Comparison of ENCODE assay signal across 39 cellular contexts in the genomic region with DNA sequence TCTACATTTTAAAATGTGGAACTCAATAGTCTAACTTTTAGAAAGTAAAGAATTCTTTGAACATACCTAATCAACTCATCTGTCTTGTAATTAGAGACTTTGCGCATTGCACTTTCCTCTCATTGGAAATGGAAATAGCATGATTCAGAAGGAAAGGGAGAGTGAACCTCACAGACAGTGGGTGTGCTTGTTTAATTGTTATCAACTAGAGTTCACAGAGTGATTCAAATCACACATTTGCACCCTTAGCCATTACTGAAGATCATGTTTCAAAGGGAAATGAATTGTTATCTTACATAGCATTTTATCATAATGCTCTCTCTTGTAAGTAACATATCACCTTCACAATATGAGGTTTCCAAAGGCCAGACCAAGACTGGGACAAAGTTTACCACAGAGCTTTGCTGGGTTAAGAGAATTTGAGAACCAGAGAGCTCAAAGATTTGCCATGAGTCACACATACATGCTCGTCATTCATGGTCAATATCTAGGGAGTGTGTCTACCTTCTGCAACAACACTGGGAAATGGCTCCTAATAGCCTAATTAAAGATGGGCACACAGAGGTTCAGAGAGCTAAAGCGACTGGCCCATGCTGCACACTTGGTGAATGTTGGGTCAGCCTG. TPM values are rescaled to one million over a fixed set of nuclear protein-coding genes. Genes with fewer than 3 reads are reported as not detected.
DNase-seq lines count a peak whose midpoint lies in the region; ATAC-seq, FAIRE-seq and TF ChIP-seq lines count a peak whose summit lies in the region.
"Had no signal": no experiment of that assay in that cellular context is flagged by ENCODE, and none has a peak within 500 bp of the region (broad histone marks: within the 10 kb centered on the region; RNA-seq: fewer than 3 reads in every experiment).

No MANE protein-coding gene starts in this region.

- no peaks in the 10 kb centered on the region for H4K20me1 ChIP-seq in IMR-90 (ENCODE audit: insufficient read depth, low read length)

- H3K56ac ChIP-seq in IMR-90 (ENCODE audit: extremely low read depth, insufficient read depth, low read length): no peak overlapping the region

- no peak overlapping the region for H2BK5ac ChIP-seq in IMR-90 (ENCODE audit: low read depth, low read length, poor library complexity, severe bottlenecking)

- H2AK5ac ChIP-seq in IMR-90 (ENCODE audit: low read depth, low read length): no peak overlapping the region

- no peak overlapping the region for H3K9ac ChIP-seq in IMR-90 (ENCODE audit: low read depth, low read length)

- ATAC-seq in IMR-90 (ENCODE audit: low read depth) (no peak), GM19395 (IDR thresholded peaks at IDR 0.05; ENCODE audit: unreplicated experiment) (no peak)
- ATAC-seq: A549; activated CD8-positive, alpha-beta memory T cell treated with anti-CD3 and anti-CD28 coated beads, Interleukin-2, amount 10 ng/mL, durations not matched to agents 7 days and 5 days; gastrocnemius medialis; left cardiac atrium; mucosa of descending colon; natural killer cell; stimulated activated naive B cell treated with anti-CD40 and anti-IgM and Interleukin-4, amounts not matched to agents 10 μg/mL and 1 μg/mL and 100 μg/mL, for 72 hours had no signal

- H3K4me3 ChIP-seq in IMR-90 (ENCODE audit: insufficient read depth, low read depth, low read length) (no peak overlapping the region), epithelial cell of esophagus (ENCODE audit: low read length) (no peak overlapping the region), small intestine (ENCODE audit: low read depth in 1 of 2, low read length in 2 of 2) (no peak overlapping the region)
- H3K4me3 ChIP-seq: A549, esophagus squamous epithelium, gastrocnemius medialis, lung, mucosa of descending colon, prostate gland, testis had no signal

- no peak for DNase-seq in activated T-cell treated with anti-CD3 and anti-CD28 coated beads, Interleukin-2, amount 50 U/mL, for 24 hours
- no peak for DNase-seq in activated T-cell treated with anti-CD3 and anti-CD28 coated beads, Interleukin-2, amount 50 U/mL, for 48 hours
- peak; percentile 44 for DNase-seq in IMR-90
- peak; percentile 39 for DNase-seq in epithelial cell of esophagus (ENCODE audit: low read depth)
- peak; percentile 81 for DNase-seq in small intestine
- no peak for DNase-seq in activated gamma-delta T cell treated with Interleukin-2 at 50 U/mL for 16 hours
- no peak for DNase-seq in hippocampal formation (lab: John Stamatoyannopoulos, UW)
- DNase-seq: activated CD4-positive, alpha-beta T cell treated with anti-CD3 and anti-CD28 coated beads, Interleukin-2, amount 50 U/mL, for 1 hour; activated CD8-positive, alpha-beta memory T cell treated with anti-CD3 and anti-CD28 coated beads, Interleukin-2, amount 10 ng/mL, durations not matched to agents 7 days and 5 days; activated naive CD8-positive, alpha-beta T cell treated with anti-CD3 and anti-CD28 coated beads, Interleukin-2, amount 10 ng/mL, durations not matched to agents 7 days and 5 days; AML-193; CD4-positive, CD25-positive, alpha-beta regulatory T cell; dermis blood vessel endothelial cell; DND-41; endodermal cell; esophagus squamous epithelium; gastrocnemius medialis; HFFc6; left cardiac atrium; mucosa of descending colon; natural killer cell; NCI-H1092 treated with DMSO at 0.1 percent for 48 hours; NCI-H1694 treated with DMSO at 0.1 percent for 48 hours; NCI-H446; NCI-H774; nucleus accumbens; SIG-M5; stimulated activated CD4-positive, alpha-beta T cell treated with anti-CD3 and anti-CD28 coated beads, Interleukin-15, amount 100 ng/mL, for 24 hours; stimulated activated naive B cell treated with anti-CD40 and anti-IgM and Interleukin-4, amounts not matched to agents 10 μg/mL and 1 μg/mL and 100 μg/mL, for 72 hours; T-helper 9 cell; testis had no signal

- POLR2A ChIA-PET in IMR-90 (lab: Charles Lee; ENCODE audit: unreplicated experiment): no interaction called here

- H2BK20ac ChIP-seq in IMR-90 (ENCODE audit: low read depth, low read length): no peak overlapping the region

- H3K27ac ChIP-seq in IMR-90 (ENCODE audit: insufficient read depth, low read length): no peak overlapping the region
- H3K27ac ChIP-seq in small intestine (ENCODE audit: low read depth in 1 of 2, low read length in 1 of 2): no peak overlapping the region
- H3K27ac ChIP-seq: A549, esophagus squamous epithelium, gastrocnemius medialis, prostate gland, testis, VCaP had no signal

- H4K91ac ChIP-seq in IMR-90 (ENCODE audit: insufficient read depth, low read depth, low read length): no peak overlapping the region

- H2BK120ac ChIP-seq in IMR-90 (ENCODE audit: low read depth, low read length): no peak overlapping the region

- no peaks in the 10 kb centered on the region for H3K36me3 ChIP-seq in IMR-90 (ENCODE audit: control insufficient read depth, insufficient read depth, low read length)
- no peaks in the 10 kb centered on the region for H3K36me3 ChIP-seq in small intestine (ENCODE audit: control insufficient read depth in 2 of 2, insufficient read depth in 2 of 2, low read length in 2 of 2)
- H3K36me3 ChIP-seq: esophagus squamous epithelium, gastrocnemius medialis, prostate gland had no signal

- H2AFZ ChIP-seq in IMR-90 (replicated peaks; ENCODE audit: low read length, poor library complexity): no peak overlapping the region

- CTCF ChIA-PET in IMR-90 (lab: Yijun Ruan, JAX): no interaction called here

- TF ChIP-seq POLR2A in IMR-90 (IDR thresholded peaks at IDR 0.05; ENCODE audit: low read depth, low read length): no peak

- no peak overlapping the region for H3K4me2 ChIP-seq in IMR-90 (ENCODE audit: low read depth, low read length)
- H3K4me2 ChIP-seq: A549 had no signal

- H2BK15ac ChIP-seq in IMR-90 (ENCODE audit: low read depth, low read length): no peak overlapping the region

- no peak overlapping the region for H2AK9ac ChIP-seq in IMR-90 (replicated peaks; ENCODE audit: low read depth, low read length, poor library complexity)

- in situ Hi-C loops in IMR-90 (cut with MboI; ENCODE audit: low sequenced_read_pairs): no loop called here

- H3K27ac Mint-ChIP-seq in activated T-cell treated with anti-CD3 and anti-CD28 coated beads, Interleukin-2, amount 50 U/mL, for 24 hours: peak overlapping the region; percentile 73
- H3K27ac Mint-ChIP-seq: activated CD8-positive, alpha-beta memory T cell treated with anti-CD3 and anti-CD28 coated beads, Interleukin-2, amount 10 ng/mL, durations not matched to agents 7 days and 5 days; activated naive CD8-positive, alpha-beta T cell treated with anti-CD3 and anti-CD28 coated beads, Interleukin-2, amount 10 ng/mL, durations not matched to agents 7 days and 5 days; CD4-positive, CD25-positive, alpha-beta regulatory T cell; endodermal cell; HFFc6; natural killer cell; stimulated activated naive B cell treated with anti-CD40 and anti-IgM and Interleukin-4, amounts not matched to agents 10 μg/mL and 1 μg/mL and 100 μg/mL, for 72 hours had no signal

- FAIRE-seq in small intestine (lab: Jason Lieb, UNC): no peak
- FAIRE-seq: A549, D721Med, RCC 7860, urothelium cell line had no signal

- TF ChIP-seq RAD21 in IMR-90 (IDR thresholded peaks at IDR 0.05; ENCODE audit: low read length): no peak

- BruUV-seq in IMR-90 (replicated peaks; lab: Mats Ljungman, UMichigan): no TSS peak

- H4K5ac ChIP-seq in IMR-90 (ENCODE audit: low read depth, low read length): no peak overlapping the region

- no peak for TF ChIP-seq CTCF in IMR-90 (conservative IDR thresholded peaks at IDR 0.05; ENCODE audit: low read depth, low read length)
- no peak for TF ChIP-seq CTCF in epithelial cell of esophagus (IDR thresholded peaks at IDR 0.05; ENCODE audit: insufficient read depth, low read depth, low read length, missing control alignments)

- intact Hi-C loops in IMR-90 (cut with micrococcal nuclease): no loop called here

- no peaks in the 10 kb centered on the region for H3K9me3 ChIP-seq in IMR-90 (ENCODE audit: control insufficient read depth, insufficient read depth, low read length)
- H3K9me3 ChIP-seq in small intestine (ENCODE audit: control insufficient read depth, low read depth): no peaks in the 10 kb centered on the region
- H3K9me3 ChIP-seq: A549, esophagus squamous epithelium, gastrocnemius medialis, mucosa of descending colon, prostate gland, testis had no signal

- 0 out of 2 replicates have a peak overlapping the region, but pooled peaks have one; percentile 24 for H3K14ac ChIP-seq in IMR-90 (replicated peaks; ENCODE audit: low read depth, low read length)

- no peaks in the 10 kb centered on the region for H3K9me1 ChIP-seq in IMR-90 (ENCODE audit: insufficient read depth, low read length)

- 60% methylated on average over 1 of the region's 3 CpGs; no CpG with 5 or more reads in 1 of the 2 experiments for WGBS in IMR-90 (ENCODE audit: extremely low coverage in 2 of 2, insufficient read length in 1 of 2), 2 experiments
- WGBS in small intestine, 3 donors: 55 to 77% (median 66%) methylated on average over 3 of the region's 3 CpGs

- no peaks in the 10 kb centered on the region for H3K36me3 Mint-ChIP-seq in activated T-cell treated with anti-CD3 and anti-CD28 coated beads, Interleukin-2, amount 50 U/mL, for 24 hours (ENCODE audit: low read depth)
- H3K36me3 Mint-ChIP-seq: activated CD8-positive, alpha-beta memory T cell treated with anti-CD3 and anti-CD28 coated beads, Interleukin-2, amount 10 ng/mL, durations not matched to agents 7 days and 5 days; activated naive CD8-positive, alpha-beta T cell treated with anti-CD3 and anti-CD28 coated beads, Interleukin-2, amount 10 ng/mL, durations not matched to agents 7 days and 5 days; CD4-positive, CD25-positive, alpha-beta regulatory T cell; natural killer cell; stimulated activated naive B cell treated with anti-CD40 and anti-IgM and Interleukin-4, amounts not matched to agents 10 μg/mL and 1 μg/mL and 100 μg/mL, for 72 hours had no signal

- no peak overlapping the region for H3K4me3 Mint-ChIP-seq in activated T-cell treated with anti-CD3 and anti-CD28 coated beads, Interleukin-2, amount 50 U/mL, for 24 hours
- H3K4me3 Mint-ChIP-seq: activated CD8-positive, alpha-beta memory T cell treated with anti-CD3 and anti-CD28 coated beads, Interleukin-2, amount 10 ng/mL, durations not matched to agents 7 days and 5 days; activated naive CD8-positive, alpha-beta T cell treated with anti-CD3 and anti-CD28 coated beads, Interleukin-2, amount 10 ng/mL, durations not matched to agents 7 days and 5 days; endodermal cell; HFFc6; natural killer cell; stimulated activated naive B cell treated with anti-CD40 and anti-IgM and Interleukin-4, amounts not matched to agents 10 μg/mL and 1 μg/mL and 100 μg/mL, for 72 hours had no signal

- peaks cover 29% of the 10 kb centered on the region for H3K4me1 Mint-ChIP-seq in activated T-cell treated with anti-CD3 and anti-CD28 coated beads, Interleukin-2, amount 50 U/mL, for 24 hours (ENCODE audit: low read depth)
- H3K4me1 Mint-ChIP-seq: activated naive CD8-positive, alpha-beta T cell treated with anti-CD3 and anti-CD28 coated beads, Interleukin-2, amount 10 ng/mL, durations not matched to agents 7 days and 5 days; CD4-positive, CD25-positive, alpha-beta regulatory T cell; endodermal cell; natural killer cell; stimulated activated naive B cell treated with anti-CD40 and anti-IgM and Interleukin-4, amounts not matched to agents 10 μg/mL and 1 μg/mL and 100 μg/mL, for 72 hours had no signal

- H3K4me1 ChIP-seq in IMR-90 (ENCODE audit: control insufficient read depth, insufficient read depth, low read length) (no peaks in the 10 kb centered on the region), small intestine (ENCODE audit: control insufficient read depth in 2 of 2, insufficient read depth in 1 of 2, low read depth in 1 of 2, low read length in 1 of 2) (no peaks in the 10 kb centered on the region)
- H3K4me1 ChIP-seq: A549, esophagus squamous epithelium, gastrocnemius medialis, prostate gland had no signal

- no peak overlapping the region for H3K4ac ChIP-seq in IMR-90 (ENCODE audit: low read depth, low read length)

- H3K9me3 Mint-ChIP-seq in activated T-cell treated with anti-CD3 and anti-CD28 coated beads, Interleukin-2, amount 50 U/mL, for 24 hours: no peaks in the 10 kb centered on the region
- H3K9me3 Mint-ChIP-seq: endodermal cell; HFFc6; natural killer cell; stimulated activated naive B cell treated with anti-CD40 and anti-IgM and Interleukin-4, amounts not matched to agents 10 μg/mL and 1 μg/mL and 100 μg/mL, for 72 hours had no signal

- dilution Hi-C loops in IMR-90 (cut with HindIII; ENCODE audit: low sequenced_read_pairs, unreplicated experiment): no loop called here

- no peak overlapping the region for H4K8ac ChIP-seq in IMR-90 (ENCODE audit: low read depth in 2 of 2, low read length in 2 of 2)

- H3K18ac ChIP-seq in IMR-90 (ENCODE audit: low read depth, low read length): no peak overlapping the region

- peaks cover 8% of the 10 kb centered on the region for H3K27me3 Mint-ChIP-seq in activated T-cell treated with anti-CD3 and anti-CD28 coated beads, Interleukin-2, amount 50 U/mL, for 24 hours

- H3K27me3 ChIP-seq in IMR-90 (ENCODE audit: control insufficient read depth, insufficient read depth, low read length): peaks cover 2% of the 10 kb centered on the region; the same call in 1 of the 2 replicates
- no peaks in the 10 kb centered on the region for H3K27me3 ChIP-seq in small intestine (ENCODE audit: control insufficient read depth in 2 of 2, insufficient read depth in 2 of 2, low read length in 2 of 2)
- H3K27me3 ChIP-seq: esophagus squamous epithelium, gastrocnemius medialis, testis had no signal

- H3K79me1 ChIP-seq in IMR-90 (ENCODE audit: low read depth in 1 of 2, low read length in 2 of 2): no peaks in the 10 kb centered on the region

- H3K23ac ChIP-seq in IMR-90 (ENCODE audit: low read depth, low read length): no peak overlapping the region

RNA-seq across cellular contexts. Expression of a gene that starts 21.5 kb away (rescaled TPM):
- total RNA-seq in IMR-90 (2012; rRNA removed): not detected in 2 replicates
- polyA plus RNA-seq in IMR-90 (2012; rRNA removed) (not detected in 2 replicates), small intestine (not detected)
- polyA plus RNA-seq in IMR-90 (2012; cell fraction: cytosol; rRNA removed): not detected in 2 replicates
- polyA plus RNA-seq in IMR-90 (2012; cell fraction: nucleus; rRNA removed; ENCODE audit: low replicate concordance): not detected in 2 replicates
- total RNA-seq: activated CD8-positive, alpha-beta memory T cell treated with anti-CD3 and anti-CD28 coated beads, Interleukin-2, amount 10 ng/mL, durations not matched to agents 7 days and 5 days; activated naive CD8-positive, alpha-beta T cell treated with anti-CD3 and anti-CD28 coated beads, Interleukin-2, amount 10 ng/mL, durations not matched to agents 7 days and 5 days; CD4-positive, CD25-positive, alpha-beta regulatory T cell; dermis blood vessel endothelial cell; endodermal cell; esophagus squamous epithelium; gastrocnemius medialis; HFFc6; left cardiac atrium; mucosa of descending colon; natural killer cell had no signal
- polyA plus RNA-seq: A549; CD4-positive, CD25-positive, alpha-beta regulatory T cell had no signal

RNA-seq across cellular contexts. Expression of a gene that starts 47.4 kb away (rescaled TPM):
- total RNA-seq in IMR-90 (2012; rRNA removed): not detected in 2 replicates
- polyA plus RNA-seq in IMR-90 (2012; rRNA removed) (not detected in 2 replicates), small intestine (not detected)
- polyA plus RNA-seq in IMR-90 (2012; cell fraction: cytosol; rRNA removed): not detected in 2 replicates
- not detected in 2 replicates for polyA plus RNA-seq in IMR-90 (2012; cell fraction: nucleus; rRNA removed; ENCODE audit: low replicate concordance)
- total RNA-seq: activated CD8-positive, alpha-beta memory T cell treated with anti-CD3 and anti-CD28 coated beads, Interleukin-2, amount 10 ng/mL, durations not matched to agents 7 days and 5 days; activated naive CD8-positive, alpha-beta T cell treated with anti-CD3 and anti-CD28 coated beads, Interleukin-2, amount 10 ng/mL, durations not matched to agents 7 days and 5 days; CD4-positive, CD25-positive, alpha-beta regulatory T cell; dermis blood vessel endothelial cell; endodermal cell; esophagus squamous epithelium; gastrocnemius medialis; HFFc6; left cardiac atrium; lung; mucosa of descending colon; natural killer cell; prostate gland; testis had no signal
- polyA plus RNA-seq: A549; CD4-positive, CD25-positive, alpha-beta regulatory T cell had no signal

Comparison
In these comparisons a context has a peak if more than half of its experiments do, and no peak if none do; other contexts are left out.
1. DNase-seq: peak in IMR-90 (single experiment), epithelial cell of esophagus (single experiment) and small intestine (single experiment); none in activated T-cell treated with anti-CD3 and anti-CD28 coated beads, Interleukin-2, amount 50 U/mL, for 24 hours (single experiment), activated T-cell treated with anti-CD3 and anti-CD28 coated beads, Interleukin-2, amount 50 U/mL, for 48 hours (0 of 2), activated gamma-delta T cell treated with Interleukin-2 at 50 U/mL for 16 hours (single experiment) and hippocampal formation (0 of 2).